21 cellular contexts compared by ENCODE assay signal in genomic region chr5:96342581-96342980, GRCh38.
DNase-seq lines count a peak whose midpoint lies in the region; TF ChIP-seq lines count a peak whose summit lies in the region.
"Had no signal": no experiment of that assay in that cellular context is flagged by ENCODE, and none has a peak within 500 bp of the region (broad histone marks: within the 10 kb centered on the region; RNA-seq: fewer than 3 reads in every experiment).

No MANE protein-coding gene starts in this region.

- no peak for TF ChIP-seq EP300 in transverse colon (IDR thresholded peaks at IDR 0.05; ENCODE audit: low read depth)

- 94% methylated on average over 4 of the region's 4 CpGs for WGBS in mammary epithelial cell (ENCODE audit: low coverage, missing lambda C conversion rate)
- WGBS in transverse colon (ENCODE audit: low coverage in 1 of 2), 2 donors = 91 to 92% methylated on average over 4 of the region's 4 CpGs

- no peak overlapping the region for H3K27ac Mint-ChIP-seq in MCF 10A (ENCODE audit: low read depth, unreplicated experiment)
- H3K27ac Mint-ChIP-seq: CD8-positive, alpha-beta T cell had no signal

- peaks cover 9% of the 10 kb centered on the region for H3K4me1 ChIP-seq in mammary epithelial cell (ENCODE audit: insufficient read depth, low read length)
- peaks cover 82% of the 10 kb centered on the region for H3K4me1 ChIP-seq in adipocyte (ENCODE audit: control insufficient read depth, insufficient read depth, low read length)
- H3K4me1 ChIP-seq in transverse colon = peaks cover 0 to 14% (median 10%) of the 10 kb centered on the region in 4 donors
- H3K4me1 ChIP-seq: BE2C had no signal

- dilution Hi-C loops in mammary epithelial cell (cut with HindIII; ENCODE audit: low sequenced_read_pairs) = loop anchor here (25.0 kb wide), 1 partner anchor 680 kb away; no protein-coding TSS in a partner anchor

- intact Hi-C loops in MCF 10A (cut with micrococcal nuclease) = loop anchor here (5.0 to 10.0 kb wide), 2 partner anchors 700 to 822 kb away; no protein-coding TSS in a partner anchor
- intact Hi-C loops in mammary epithelial cell (cut with micrococcal nuclease) = loop anchor here (10.0 kb wide), 2 partner anchors 342 to 382 kb away; no protein-coding TSS in a partner anchor
- intact Hi-C loops in transverse colon (cut with DNase I; ENCODE audit: low total_unique reads) = no loop called here

- no peaks in the 10 kb centered on the region for H3K36me3 Mint-ChIP-seq in MCF 10A (ENCODE audit: insufficient read depth, unreplicated experiment)
- H3K36me3 Mint-ChIP-seq: CD8-positive, alpha-beta T cell had no signal

- H3K36me3 ChIP-seq in mammary epithelial cell (ENCODE audit: insufficient read depth, low read length) = no peaks in the 10 kb centered on the region
- no peaks in the 10 kb centered on the region for H3K36me3 ChIP-seq in adipocyte (ENCODE audit: control insufficient read depth, insufficient read depth, low read length, severe bottlenecking)
- no peaks in the 10 kb centered on the region for H3K36me3 ChIP-seq in transverse colon
- H3K36me3 ChIP-seq: BE2C had no signal

- H3K79me2 ChIP-seq in mammary epithelial cell (ENCODE audit: insufficient read depth, low read length) = no peaks in the 10 kb centered on the region

- DNase-seq in MCF 10A (ENCODE audit: unreplicated experiment) (peak; percentile 43), mammary epithelial cell (no peak), adipocyte (ENCODE audit: low read depth) (no peak), glomerular visceral epithelial cell (ENCODE audit: extremely low spot score) (peak; percentile 60), midbrain (lab: John Stamatoyannopoulos, UW) (no peak), NCI-H524 treated with DMSO at 0.1 percent for 48 hours (lab: John Stamatoyannopoulos, UW) (no peak), inferior parietal cortex (ENCODE audit: extremely low spot score) (no peak), transverse colon (no peak)
- DNase-seq: 8988T; BE2C; CD8-positive, alpha-beta T cell; KG1; NCI-H1417; NCI-H187; NCI-H2107; NCI-H2227 treated with DMSO at 0.1 percent for 48 hours; NCI-H510A treated with DMSO at 0.1 percent for 48 hours; NCI-H82; OCI-M1; SHP77 had no signal

- no peak overlapping the region for H3K4me3 ChIP-seq in mammary epithelial cell (replicated peaks in 1 of 3; ENCODE audit: insufficient read depth in 1 of 3, low read depth in 2 of 3, low read length in 3 of 3)
- H3K4me3 ChIP-seq in adipocyte (ENCODE audit: low read length) = no peak overlapping the region
- H3K4me3 ChIP-seq in transverse colon = no peak overlapping the region
- H3K4me3 ChIP-seq: SK-N-MC had no signal

- no peak overlapping the region for H2AFZ ChIP-seq in mammary epithelial cell (ENCODE audit: low read depth, low read length)

- TF ChIP-seq POLR2A in transverse colon (IDR thresholded peaks at IDR 0.05) = no peak

- POLR2A ChIA-PET in MCF 10A (lab: Yijun Ruan, JAX) = interaction anchor here (0.7 to 4.2 kb wide), 2 partner anchors 259 to 271 kb away, joined by 3 to 16 read pairs; no protein-coding TSS in a partner anchor

- H3K27ac ChIP-seq in mammary epithelial cell (ENCODE audit: insufficient read depth, low read depth, low read length) (no peak overlapping the region), transverse colon (no peak overlapping the region)
- H3K27ac ChIP-seq: SK-N-MC had no signal

- H3K9ac ChIP-seq in mammary epithelial cell (ENCODE audit: insufficient read depth, low read length) = no peak overlapping the region
- peak overlapping the region; percentile 48 for H3K9ac ChIP-seq in adipocyte (ENCODE audit: low read length)

- peaks cover 33% of the 10 kb centered on the region for H3K4me1 Mint-ChIP-seq in MCF 10A (ENCODE audit: insufficient read depth, unreplicated experiment)

- BruUV-seq in MCF 10A (replicated peaks; lab: Mats Ljungman, UMichigan) = no TSS peak
- BruUV-seq in mammary epithelial cell (replicated peaks; lab: Mats Ljungman, UMichigan) = no TSS peak

- H3K27me3 ChIP-seq in mammary epithelial cell (ENCODE audit: insufficient read depth, low read length) = no peaks in the 10 kb centered on the region
- H3K27me3 ChIP-seq in adipocyte (replicated peaks; ENCODE audit: control insufficient read depth, insufficient read depth, low read length) = no peaks in the 10 kb centered on the region
- no peaks in the 10 kb centered on the region for H3K27me3 ChIP-seq in transverse colon
- H3K27me3 ChIP-seq: BE2C had no signal

- no peak overlapping the region for H3K4me3 Mint-ChIP-seq in MCF 10A (ENCODE audit: unreplicated experiment)
- H3K4me3 Mint-ChIP-seq: CD8-positive, alpha-beta T cell had no signal

- in situ Hi-C loops in mammary epithelial cell (cut with MboI; ENCODE audit: low sequenced_read_pairs in 2 of 2) (no loop called here), transverse colon (cut with MboI; ENCODE audit: low pct_ligation_motif_present in 1 of 4, low pct_unique_long_range_greater_than_20kb in 1 of 4, low sequenced_read_pairs in 3 of 4) (loop anchor here (5.0 to 25.0 kb wide), 5 partner anchors 252 to 705 kb away; partner anchors contain the start of genes ELL2 (in 1 of the 4) and RFESD (in 1 of the 4))

- H3K9me3 ChIP-seq in mammary epithelial cell (replicated peaks; ENCODE audit: insufficient read depth, low read length) (no peaks in the 10 kb centered on the region), adipocyte (ENCODE audit: control insufficient read depth, low read length) (no peaks in the 10 kb centered on the region), transverse colon (no peaks in the 10 kb centered on the region)
- H3K9me3 ChIP-seq: BE2C had no signal

- no peak overlapping the region for H3K4me2 ChIP-seq in mammary epithelial cell (ENCODE audit: insufficient read depth, low read depth, low read length)

- no peaks in the 10 kb centered on the region for H3K9me3 Mint-ChIP-seq in MCF 10A (ENCODE audit: unreplicated experiment)
- H3K9me3 Mint-ChIP-seq: CD8-positive, alpha-beta T cell had no signal

- CTCF ChIA-PET in MCF 10A (lab: Yijun Ruan, JAX) (interaction anchor here (0.5 to 17.5 kb wide), 8 partner anchors 11 to 626 kb away, joined by 3 to 492 read pairs (median 4); no protein-coding TSS in a partner anchor), mammary epithelial cell (lab: Charles Lee; ENCODE audit: low non-redundant PET) (no interaction called here)

- TF ChIP-seq CTCF in MCF 10A (IDR thresholded peaks at IDR 0.05; ENCODE audit: unreplicated experiment) = no peak
- no peak for TF ChIP-seq CTCF in mammary epithelial cell (conservative IDR thresholded peaks at IDR 0.05 in 1 of 2, IDR thresholded peaks at IDR 0.05 in 1 of 2; ENCODE audit: extremely low read depth in 1 of 2, insufficient read depth in 1 of 2, low read depth in 1 of 2, low read length in 2 of 2)
- no peak for TF ChIP-seq CTCF in transverse colon (IDR thresholded peaks at IDR 0.05)

- H4K20me1 ChIP-seq in mammary epithelial cell (ENCODE audit: insufficient read depth, low read length) = no peaks in the 10 kb centered on the region

- no peaks in the 10 kb centered on the region for H3K27me3 Mint-ChIP-seq in MCF 10A (ENCODE audit: insufficient read depth, unreplicated experiment)

Comparison
In these comparisons a context has a peak if more than half of its experiments do, and no peak if none do; other contexts are left out.
1. DNase-seq: peak in MCF 10A (single experiment) and glomerular visceral epithelial cell (single experiment); none in mammary epithelial cell (single experiment), adipocyte (single experiment), midbrain (single experiment), NCI-H524 treated with DMSO at 0.1 percent for 48 hours (single experiment), inferior parietal cortex (single experiment) and transverse colon (single experiment).
2. in situ Hi-C loops: an anchor here in transverse colon (5.0 to 25.0 kb wide); none called in mammary epithelial cell.